ENCODE assay signal across 24 cellular contexts in the genomic region with DNA sequence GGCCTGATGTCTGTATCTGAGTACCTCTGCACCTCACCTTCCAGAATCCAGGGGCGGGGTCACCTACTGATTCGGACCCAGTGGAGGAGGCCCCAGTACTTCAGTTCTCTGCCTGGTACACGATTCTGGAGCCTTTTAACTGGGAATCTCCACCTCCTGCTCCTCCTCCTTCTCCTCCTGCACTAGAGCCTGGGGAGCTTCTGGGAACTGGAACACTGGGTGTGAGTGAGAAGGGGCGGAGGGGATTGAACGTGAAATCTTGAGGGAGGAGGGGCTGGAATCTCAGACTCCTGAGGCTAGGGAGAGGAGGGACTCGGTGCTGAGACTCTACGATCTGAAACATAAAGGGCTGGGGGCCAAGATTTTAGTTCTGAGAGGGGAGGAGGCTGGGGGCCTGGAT. TPM values are rescaled to one million over a fixed set of nuclear protein-coding genes. Genes with fewer than 3 reads are reported as not detected.
DNase-seq lines count a peak whose midpoint lies in the region; ATAC-seq and TF ChIP-seq lines count a peak whose summit lies in the region.
"Had no signal": no experiment of that assay in that cellular context is flagged by ENCODE, and none has a peak within 500 bp of the region (broad histone marks: within the 10 kb centered on the region; RNA-seq: fewer than 3 reads in every experiment).

KLK8 (minus strand) TSS at position 110 of the 400 bp plus-strand sequence. CDS start 437 bp downstream, outside the sequence.

- H3K9me3 Mint-ChIP-seq in nephron progenitor cell, result no peaks in the 10 kb centered on the region

- no peak within 1 kb of the TSS for H3K4me3 ChIP-seq in heart right ventricle
- H3K4me3 ChIP-seq: psoas muscle had no signal

- peak within 1 kb of the TSS; percentile 56 for H3K4me3 Mint-ChIP-seq in nephron progenitor cell

- peak; percentile 17 for DNase-seq in cardiac septum (ENCODE audit: low spot score)
- no peak for DNase-seq in heart right ventricle
- no peak for DNase-seq in nephron progenitor cell
- no peak for DNase-seq in left colon
- DNase-seq in activated CD4-positive, CD25-positive, alpha-beta regulatory T cell treated with anti-CD3 and anti-CD28 coated beads, Interleukin-2, amount 50 U/mL, for 72 hours, result no peak
- no peak for DNase-seq in effector CD8-positive, alpha-beta T cell (lab: John Stamatoyannopoulos, UW)
- DNase-seq in epidermal melanocyte (ENCODE audit: insufficient read length, low spot score), result no peak
- DNase-seq: 8988T; activated CD4-positive, alpha-beta T cell treated with anti-CD3 and anti-CD28 coated beads for 48 hours; activated CD8-positive, alpha-beta memory T cell treated with anti-CD3 and anti-CD28 coated beads, Interleukin-2, amount 50 U/mL, for 4 hours; activated gamma-delta T cell; DMS153; effector memory CD4-positive, alpha-beta T cell; hypothalamus; left ventricle myocardium superior; NCI-H1417 treated with DMSO at 0.1 percent for 48 hours; NCI-H2171; NCI-H774; psoas muscle; RPMI8226 had no signal

- intact Hi-C loops in cardiac septum (cut with DNase I), result no loop called here
- intact Hi-C loops in heart right ventricle (cut with DNase I), result loop anchor here in 1 of 10 donors (10.0 kb wide), 1 partner anchor 67 kb away; no protein-coding TSS in a partner anchor
- intact Hi-C loops in left colon (cut with DNase I, micrococcal nuclease), result no loop called here

- TF ChIP-seq CTCF in heart right ventricle (IDR thresholded peaks at IDR 0.05), result no peak
- no peak for TF ChIP-seq CTCF in nephron progenitor cell (IDR thresholded peaks at IDR 0.05)

- no peaks in the 10 kb centered on the region for H3K9me3 ChIP-seq in heart right ventricle
- H3K9me3 ChIP-seq: psoas muscle had no signal

- no peaks in the 10 kb centered on the region for H3K4me1 ChIP-seq in heart right ventricle
- H3K4me1 ChIP-seq: psoas muscle had no signal

- no peak within 1 kb of the TSS for H3K27ac ChIP-seq in heart right ventricle
- H3K27ac ChIP-seq: C4-2B, psoas muscle had no signal

- no peaks in the 10 kb centered on the region for H3K36me3 Mint-ChIP-seq in nephron progenitor cell (ENCODE audit: low read depth)

- WGBS in heart right ventricle, 2 donors, result 20 to 30% methylated on average over 7 of the region's 7 CpGs

- H3K27me3 ChIP-seq in heart right ventricle, result peaks cover 6 to 83% (median 71%) of the 10 kb centered on the region in 7 donors

- H3K4me1 Mint-ChIP-seq in nephron progenitor cell, result peaks cover 58% of the 10 kb centered on the region

- H3K27me3 Mint-ChIP-seq in nephron progenitor cell (ENCODE audit: low read depth, poor library complexity), result peaks cover 66% of the 10 kb centered on the region

- H3K36me3 ChIP-seq in heart right ventricle, result no peaks in the 10 kb centered on the region

- ATAC-seq in heart right ventricle, result no peak
- ATAC-seq in esophagus mucosa, result peak; percentile 59
- ATAC-seq in left colon, result no peak
- ATAC-seq: left ventricle myocardium superior, psoas muscle had no signal

- H3K27ac Mint-ChIP-seq in nephron progenitor cell, result peak within 1 kb of the TSS; percentile 95

RNA-seq across cellular contexts. Expression of gene KLK8, which starts in this region (rescaled TPM):
- not detected for total RNA-seq in cardiac septum
- total RNA-seq in heart right ventricle, result not detected
- polyA plus RNA-seq in heart right ventricle, result not detected
- 418 TPM for total RNA-seq in esophagus mucosa
- not detected for total RNA-seq in left colon
- total RNA-seq: fibroblast of villous mesenchyme, left ventricle myocardium superior, psoas muscle, temporal lobe had no signal

Comparison
In these comparisons a context has a peak if more than half of its experiments do, and no peak if none do; other contexts are left out.
1. RNA of gene KLK8 (total RNA-seq): 418 TPM in esophagus mucosa (single experiment); not detected in cardiac septum (single experiment), not detected in heart right ventricle and not detected in left colon; every median in the first group is over 100 times any median in the second.
2. Peak in DNase-seq in cardiac septum; RNA of the gene not detected or under 1 TPM.